Comparison of ENCODE assay signal across 13 cellular contexts in genomic region chr4:156615066-156615514, GRCh38.
A peak's percentile ranks its signal among the peaks of the same experiment; 100 is the strongest.
DNase-seq lines count a peak whose midpoint lies in the region; FAIRE-seq and TF ChIP-seq lines count a peak whose summit lies in the region.
"Had no signal": no experiment of that assay in that cellular context is flagged by ENCODE, and none has a peak within 500 bp of the region (broad histone marks: within the 10 kb centered on the region; RNA-seq: fewer than 3 reads in every experiment).

No MANE protein-coding gene starts in this region.

- no peak overlapping the region for H3K4me2 ChIP-seq in trophoblast cell (ENCODE audit: low read length)

- no peaks in the 10 kb centered on the region for H3K27me3 ChIP-seq in trophoblast cell (ENCODE audit: insufficient read depth, low read length)

- H3K18ac ChIP-seq in trophoblast cell (ENCODE audit: low read length), result no peak overlapping the region

- no peak overlapping the region for H3K4ac ChIP-seq in trophoblast cell (ENCODE audit: low read depth, low read length)

- no peak overlapping the region for H4K12ac ChIP-seq in trophoblast cell (ENCODE audit: low read depth, low read length)

- no peak overlapping the region for H2AK5ac ChIP-seq in trophoblast cell (ENCODE audit: low read length)

- no peaks in the 10 kb centered on the region for H3K79me2 ChIP-seq in trophoblast cell (ENCODE audit: control insufficient read depth, insufficient read depth, low read length, poor library complexity)

- no peak overlapping the region for H4K91ac ChIP-seq in trophoblast cell (ENCODE audit: low read depth, low read length)

- H3K14ac ChIP-seq in trophoblast cell (ENCODE audit: low read length), result no peak overlapping the region

- TF ChIP-seq CTCF in fibroblast of mammary gland (conservative IDR thresholded peaks at IDR 0.05; ENCODE audit: control insufficient read depth, insufficient read depth, low read depth, low read length), result no peak

- H2BK12ac ChIP-seq in trophoblast cell (ENCODE audit: low read length), result no peak overlapping the region

- H3K4me1 ChIP-seq in trophoblast cell (ENCODE audit: control insufficient read depth in 1 of 2, insufficient read depth in 2 of 2, low read length in 2 of 2), result no peaks in the 10 kb centered on the region

- WGBS in trophoblast cell (ENCODE audit: extremely low coverage, insufficient coverage, insufficient read length), result no CpG with 5 or more reads among the region's 2 CpGs

- no peak overlapping the region for H3K9ac ChIP-seq in trophoblast cell (ENCODE audit: low read length)

- no peak overlapping the region for H3K23ac ChIP-seq in trophoblast cell (ENCODE audit: low read length)

- no peak overlapping the region for H2BK120ac ChIP-seq in trophoblast cell (ENCODE audit: insufficient read depth, low read length, poor library complexity)

- H4K8ac ChIP-seq in trophoblast cell (ENCODE audit: low read depth, low read length), result no peak overlapping the region

- peak overlapping the region; percentile 68 for H2BK5ac ChIP-seq in trophoblast cell (ENCODE audit: low read depth, low read length, poor library complexity)

- FAIRE-seq in frontal cortex (lab: Jason Lieb, UNC) (no peak), RCC 7860 (lab: Jason Lieb, UNC) (no peak)
- FAIRE-seq: GM18507 had no signal

- H3K9me3 ChIP-seq in trophoblast cell (ENCODE audit: insufficient read depth, low read depth, low read length), result no peaks in the 10 kb centered on the region

- in situ Hi-C loops in G401 (cut with HindIII; ENCODE audit: low sequenced_read_pairs), result no loop called here

- DNase-seq in GM04504 (ENCODE audit: low read depth), result peak; percentile 84
- DNase-seq in fibroblast of mammary gland (ENCODE audit: low read depth), result peak; percentile 74
- no peak for DNase-seq in trophoblast cell
- DNase-seq in frontal cortex (ENCODE audit: low spot score in 2 of 2), result no peak
- DNase-seq in SW 1271 (lab: John Stamatoyannopoulos, UW), result no peak
- no peak for DNase-seq in RCC 7860 (ENCODE audit: low spot score)
- no peak for DNase-seq in G401 (ENCODE audit: low spot score)
- DNase-seq: DMS53; effector CD8-positive, alpha-beta T cell; natural killer cell; NCI-H1694 treated with DMSO at 0.1 percent for 48 hours had no signal

- H3K27ac ChIP-seq in trophoblast cell (ENCODE audit: low read depth, low read length), result peak overlapping the region; percentile 78

- H3K79me1 ChIP-seq in trophoblast cell (ENCODE audit: low read length), result peaks cover 9% of the 10 kb centered on the region

- no peak overlapping the region for H2AFZ ChIP-seq in trophoblast cell (ENCODE audit: insufficient read depth, low read length, poor library complexity)

- H3K4me3 ChIP-seq in fibroblast of mammary gland (ENCODE audit: control insufficient read depth, low read depth, low read length), result no peak overlapping the region
- no peak overlapping the region for H3K4me3 ChIP-seq in trophoblast cell (ENCODE audit: low read depth, low read length)

- no peaks in the 10 kb centered on the region for H3K36me3 ChIP-seq in trophoblast cell (ENCODE audit: control insufficient read depth in 1 of 2, insufficient read depth in 2 of 2, low read length in 2 of 2)

TF ChIP-seq in PFSK-1, 5 proteins besides CTCF, POLR2A, EP300 and RAD21:
- 0 out of 4 replicates have a peak, but pooled peaks of 1 of the 2 experiments have one; percentile 22 for TF ChIP-seq REST (IDR thresholded peaks at IDR 0.05; ENCODE audit: insufficient read depth in 1 of 2, low read depth in 2 of 2, low read length in 2 of 2)
- 0 out of 2 replicates have a peak, but pooled peaks have one; percentile 33 for TF ChIP-seq SIN3A (IDR thresholded peaks at IDR 0.05; ENCODE audit: borderline replicate concordance, insufficient read depth, low read length)
- no peak for TF ChIP-seq POLR2AphosphoS5 (IDR thresholded peaks at IDR 0.05; ENCODE audit: low read depth, low read length)
- TF ChIP-seq TAF1 (IDR thresholded peaks at IDR 0.05; ENCODE audit: borderline replicate concordance, insufficient read depth, low read length), result no peak
- TF ChIP-seq FOXP2 (optimal IDR thresholded peaks at IDR 0.05; ENCODE audit: borderline replicate concordance, extremely low read depth, extremely low read length, insufficient read depth), result no peak

Comparison
In these comparisons a context has a peak if more than half of its experiments do, and no peak if none do; other contexts are left out.
1. DNase-seq: peak in GM04504 (single experiment) and fibroblast of mammary gland (single experiment); none in trophoblast cell (0 of 2), frontal cortex (0 of 2), SW 1271 (0 of 2), RCC 7860 (single experiment) and G401 (single experiment).